9 cellular contexts compared by ENCODE assay signal in the genomic region with DNA sequence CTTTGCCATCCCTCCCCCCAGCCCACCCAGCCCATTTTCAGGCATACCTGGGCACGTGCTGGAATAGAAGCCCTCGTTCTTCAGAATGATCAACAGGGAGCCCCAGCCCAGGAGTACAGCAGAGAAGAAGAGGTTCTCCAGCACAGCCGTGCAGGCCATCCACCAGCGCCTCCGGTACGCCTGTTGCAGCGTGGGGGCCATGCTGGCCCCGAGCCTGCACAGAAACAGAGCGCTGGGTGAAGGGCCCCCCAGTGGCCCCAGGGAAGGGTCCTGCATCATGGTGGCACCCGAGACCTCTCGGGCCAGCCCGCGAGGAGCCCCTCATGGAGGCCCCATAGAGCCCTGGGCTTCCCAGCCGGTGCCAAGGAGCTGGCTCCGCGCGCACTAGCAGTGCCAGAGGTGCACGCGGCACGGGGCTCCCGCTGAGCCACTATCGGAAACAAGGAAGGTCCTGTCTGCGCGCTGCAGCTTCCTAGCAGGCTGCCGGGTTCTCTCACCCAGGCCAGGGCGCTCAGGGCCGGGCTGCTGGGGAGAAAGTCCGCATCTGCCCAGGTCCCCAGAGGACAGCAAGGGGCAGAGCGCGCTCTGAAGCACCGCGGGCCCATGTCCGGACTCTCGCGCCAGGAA. TPM values are rescaled to one million over a fixed set of nuclear protein-coding genes. Genes with fewer than 3 reads are reported as not detected.
DNase-seq lines count a peak whose midpoint lies in the region; ATAC-seq and TF ChIP-seq lines count a peak whose summit lies in the region.
"Had no signal": no experiment of that assay in that cellular context is flagged by ENCODE, and none has a peak within 500 bp of the region (broad histone marks: within the 10 kb centered on the region; RNA-seq: fewer than 3 reads in every experiment).

No MANE protein-coding gene starts in this region.

- H3K27me3 Mint-ChIP-seq in central memory CD8-positive, alpha-beta T cell = no peaks in the 10 kb centered on the region
- no peaks in the 10 kb centered on the region for H3K27me3 Mint-ChIP-seq in stimulated activated memory B cell treated with anti-CD40 and anti-IgM and Interleukin-4, amounts not matched to agents 10 μg/mL and 1 μg/mL and 100 μg/mL, for 72 hours

- H3K9me3 Mint-ChIP-seq in central memory CD8-positive, alpha-beta T cell = no peaks in the 10 kb centered on the region
- H3K9me3 Mint-ChIP-seq in stimulated activated memory B cell treated with anti-CD40 and anti-IgM and Interleukin-4, amounts not matched to agents 10 μg/mL and 1 μg/mL and 100 μg/mL, for 72 hours = no peaks in the 10 kb centered on the region

- TF ChIP-seq RAD21 in SK-N-SH (IDR thresholded peaks at IDR 0.05; ENCODE audit: low read length) = no peak

- no peak for TF ChIP-seq EP300 in SK-N-SH (IDR thresholded peaks at IDR 0.05; ENCODE audit: borderline replicate concordance in 1 of 2, low read depth in 1 of 2, low read length in 1 of 2)

- peaks cover 6% of the 10 kb centered on the region for H3K36me3 Mint-ChIP-seq in central memory CD8-positive, alpha-beta T cell (ENCODE audit: insufficient read depth)
- no peaks in the 10 kb centered on the region for H3K36me3 Mint-ChIP-seq in stimulated activated memory B cell treated with anti-CD40 and anti-IgM and Interleukin-4, amounts not matched to agents 10 μg/mL and 1 μg/mL and 100 μg/mL, for 72 hours

- H3K4me1 ChIP-seq in ACC112 (ENCODE audit: control insufficient read depth, insufficient read depth, low read length, unreplicated experiment) (no peaks in the 10 kb centered on the region), SK-N-SH (ENCODE audit: control insufficient read depth in 1 of 2, insufficient read depth in 2 of 2, low read depth in 1 of 2, low read length in 1 of 2) (peaks cover 0 to 9% of the 10 kb centered on the region in 2 experiments; a peak in 1 of 4 replicates), right lobe of liver (peaks cover 0 to 15% (median 6%) of the 10 kb centered on the region in 4 donors)

- no peak overlapping the region for H3K9ac ChIP-seq in SK-N-SH

- CTCF ChIA-PET in SK-N-SH (lab: Yijun Ruan, JAX) = interaction anchor here (0.6 to 6.9 kb wide), 14 partner anchors 13 to 168 kb away, joined by 3 to 106 read pairs (median 10); partner anchors contain the start of genes RTN4RL2, TIMM10 and UBE2L6

- H3K27me3 ChIP-seq in ACC112 (ENCODE audit: insufficient read depth, low read length) = no peaks in the 10 kb centered on the region
- H3K27me3 ChIP-seq in SK-N-SH (ENCODE audit: insufficient read depth) = no peaks in the 10 kb centered on the region
- no peaks in the 10 kb centered on the region for H3K27me3 ChIP-seq in right lobe of liver

- H3K4me3 Mint-ChIP-seq in central memory CD8-positive, alpha-beta T cell = peak overlapping the region; percentile 99
- H3K4me3 Mint-ChIP-seq in stimulated activated memory B cell treated with anti-CD40 and anti-IgM and Interleukin-4, amounts not matched to agents 10 μg/mL and 1 μg/mL and 100 μg/mL, for 72 hours = peak overlapping the region; percentile 100

- WGBS in SK-N-SH (ENCODE audit: low lambda C conversion rate) = 82% methylated on average over 3 of the region's 35 CpGs
- 15% methylated on average over 8 of the region's 35 CpGs for WGBS in right lobe of liver (ENCODE audit: insufficient coverage, low coverage, low lambda C conversion rate, missing lambda C conversion rate)

- H3K36me3 ChIP-seq in ACC112 (ENCODE audit: insufficient read depth, low read length) (no peaks in the 10 kb centered on the region), SK-N-SH (replicated peaks in 1 of 2; ENCODE audit: control insufficient read depth in 1 of 2, insufficient read depth in 2 of 2, low read length in 1 of 2) (no peaks in the 10 kb centered on the region), right lobe of liver (peaks cover 0 to 8% (median 0%) of the 10 kb centered on the region in 4 donors)

- ATAC-seq in GM18907 (IDR thresholded peaks at IDR 0.05; ENCODE audit: unreplicated experiment) (peak; percentile 44), HG03378 (IDR thresholded peaks at IDR 0.05; ENCODE audit: unreplicated experiment) (peak; percentile 45), right lobe of liver (peak; percentile 52 to 67 (median 59))
- peak; percentile 25 for ATAC-seq in central memory CD8-positive, alpha-beta T cell (replicated peaks; ENCODE audit: extremely low read depth, poor library complexity, severe bottlenecking)
- ATAC-seq in stimulated activated memory B cell treated with anti-CD40 and anti-IgM and Interleukin-4, amounts not matched to agents 10 μg/mL and 1 μg/mL and 100 μg/mL, for 72 hours = peak; percentile 49

- peak overlapping the region; percentile 81 for H3K4me3 ChIP-seq in ACC112 (ENCODE audit: low read depth, low read length)
- peak overlapping the region; percentile 69 to 78 for H3K4me3 ChIP-seq in SK-N-SH (ENCODE audit: low read depth in 2 of 2, low read length in 1 of 2)
- peak overlapping the region; percentile 94 to 99 (median 97) for H3K4me3 ChIP-seq in right lobe of liver

- POLR2A ChIA-PET in SK-N-SH (lab: Yijun Ruan, JAX) = interaction anchor here (1.9 kb wide), 1 partner anchor 15 kb away, joined by 5 read pairs; no protein-coding TSS in a partner anchor

- H4K20me1 ChIP-seq in SK-N-SH (ENCODE audit: insufficient read depth) = no peaks in the 10 kb centered on the region

- TF ChIP-seq CTCF in SK-N-SH (IDR thresholded peaks at IDR 0.05) (no peak), right lobe of liver (IDR thresholded peaks at IDR 0.05) (no peak)

- H3K9me3 ChIP-seq in SK-N-SH (no peaks in the 10 kb centered on the region), right lobe of liver (no peaks in the 10 kb centered on the region)

- intact Hi-C loops in right lobe of liver (cut with DNase I) = no loop called here

- DNase-seq in SK-N-SH (peak; percentile 72), right lobe of liver (peak; percentile 61 to 72 (median 72)), NCI-H1436 (lab: John Stamatoyannopoulos, UW) (no peak)
- DNase-seq in central memory CD8-positive, alpha-beta T cell (ENCODE audit: low spot score in 2 of 2) = no peak

- H3K4me2 ChIP-seq in SK-N-SH = peak overlapping the region; percentile 94

- H3K79me2 ChIP-seq in ACC112 (ENCODE audit: control insufficient read depth, insufficient read depth, low read length, unreplicated experiment) = no peaks in the 10 kb centered on the region
- H3K79me2 ChIP-seq in SK-N-SH (ENCODE audit: insufficient read depth) = no peaks in the 10 kb centered on the region

- no peak overlapping the region for H3K27ac ChIP-seq in ACC112 (ENCODE audit: low read depth, low read length)
- H3K27ac ChIP-seq in SK-N-SH (ENCODE audit: low read depth in 2 of 2, low read length in 1 of 2) = no peak overlapping the region
- H3K27ac ChIP-seq in right lobe of liver = peak overlapping the region; percentile 57 to 92 (median 85)

- peaks cover 27% of the 10 kb centered on the region for H3K4me1 Mint-ChIP-seq in central memory CD8-positive, alpha-beta T cell
- peaks cover 49% of the 10 kb centered on the region for H3K4me1 Mint-ChIP-seq in stimulated activated memory B cell treated with anti-CD40 and anti-IgM and Interleukin-4, amounts not matched to agents 10 μg/mL and 1 μg/mL and 100 μg/mL, for 72 hours

- no peaks in the 10 kb centered on the region for H3K9me2 ChIP-seq in SK-N-SH

- H3K27ac Mint-ChIP-seq in central memory CD8-positive, alpha-beta T cell (ENCODE audit: low read depth) = peak overlapping the region; percentile 95
- H3K27ac Mint-ChIP-seq in stimulated activated memory B cell treated with anti-CD40 and anti-IgM and Interleukin-4, amounts not matched to agents 10 μg/mL and 1 μg/mL and 100 μg/mL, for 72 hours = peak overlapping the region; percentile 82

- H2AFZ ChIP-seq in ACC112 (ENCODE audit: low read length, unreplicated experiment) (peak overlapping the region; percentile 81), SK-N-SH (ENCODE audit: low read depth) (no peak overlapping the region)

- no peak for TF ChIP-seq POLR2A in right lobe of liver (IDR thresholded peaks at IDR 0.05)

- no peaks in the 10 kb centered on the region for H3F3A ChIP-seq in SK-N-SH (replicated peaks; ENCODE audit: insufficient read depth)

TF ChIP-seq in SK-N-SH, 30 proteins besides CTCF, POLR2A, EP300 and RAD21:
- no peak for TF ChIP-seq GATA2 (CRISPR knock-in tag; IDR thresholded peaks at IDR 0.05)

RNA-seq across cellular contexts. Expression of gene SLC43A1, which starts 1.5 kb away (rescaled TPM):
- 3.7 and 4.4 TPM in 2 replicates for polyA plus RNA-seq in SK-N-SH (2012; rRNA removed)
- 1.7 and 3.2 TPM in 2 replicates for polyA plus RNA-seq in SK-N-SH (2012; cell fraction: cytosol; rRNA removed)
- 11.4 and 13.9 TPM in 2 replicates for polyA plus RNA-seq in SK-N-SH (2012; cell fraction: nucleus; rRNA removed)
- 100 to 1,000 TPM in 3 of 6 experiments, 10 to 100 TPM in 3; 38.9 to 173 (median 106) TPM for total RNA-seq in right lobe of liver

RNA-seq across cellular contexts. Expression of gene TIMM10, which starts 16.5 kb away (rescaled TPM):
- 179 and 189 TPM in 2 replicates for polyA plus RNA-seq in SK-N-SH (2012; rRNA removed)
- 164 and 176 TPM in 2 replicates for polyA plus RNA-seq in SK-N-SH (2012; cell fraction: cytosol; rRNA removed)
- polyA plus RNA-seq in SK-N-SH (2012; cell fraction: nucleus; rRNA removed) = 53.8 and 76.0 TPM in 2 replicates
- 10 to 100 TPM; 19.6 to 48.5 (median 39.0) TPM for total RNA-seq in right lobe of liver

RNA-seq across cellular contexts. Expression of gene SMTNL1, which starts 23.4 kb away (rescaled TPM):
- polyA plus RNA-seq in SK-N-SH (2012; rRNA removed) = not detected in 2 replicates
- not detected in 2 replicates for polyA plus RNA-seq in SK-N-SH (2012; cell fraction: cytosol; rRNA removed)
- not detected in 2 replicates for polyA plus RNA-seq in SK-N-SH (2012; cell fraction: nucleus; rRNA removed)
- not detected for total RNA-seq in right lobe of liver
- total RNA-seq: renal cortical epithelial cell had no signal

RNA-seq across cellular contexts. Expression of gene UBE2L6, which starts 53.4 kb away (rescaled TPM):
- polyA plus RNA-seq in SK-N-SH (2012; rRNA removed) = 65.9 and 77.0 TPM in 2 replicates
- polyA plus RNA-seq in SK-N-SH (2012; cell fraction: cytosol; rRNA removed) = 57.4 and 64.3 TPM in 2 replicates
- 31.1 and 39.3 TPM in 2 replicates for polyA plus RNA-seq in SK-N-SH (2012; cell fraction: nucleus; rRNA removed)
- total RNA-seq in right lobe of liver = 100 to 1,000 TPM in 1 of 6 experiments, 10 to 100 TPM in 5; 36.6 to 124 (median 58.6) TPM

RNA-seq across cellular contexts. Expression of gene RTN4RL2, which starts 53.7 kb away (rescaled TPM):
- polyA plus RNA-seq in SK-N-SH (2012; rRNA removed) = 0.08 and 0.30 TPM in 2 replicates
- 0.13 and 0.39 TPM in 2 replicates for polyA plus RNA-seq in SK-N-SH (2012; cell fraction: cytosol; rRNA removed)
- 0.26 and 0.65 TPM in 2 replicates for polyA plus RNA-seq in SK-N-SH (2012; cell fraction: nucleus; rRNA removed)
- total RNA-seq in right lobe of liver = 10 to 100 TPM; 12.5 to 54.4 (median 18.6) TPM

Comparison
In these comparisons a context has a peak if more than half of its experiments do, and no peak if none do; other contexts are left out.
1. H3K27ac ChIP-seq: peak in right lobe of liver (3 of 3); none in ACC112 (single experiment) and SK-N-SH (0 of 2).
2. DNase-seq: peak in SK-N-SH (single experiment) and right lobe of liver (3 of 3); none in central memory CD8-positive, alpha-beta T cell (0 of 2) and NCI-H1436 (single experiment).
3. Peak in every context shown above with its lines, with median percentiles within 50 percentile points of each other: H3K4me3 ChIP-seq and ATAC-seq.